In the genomic region with DNA sequence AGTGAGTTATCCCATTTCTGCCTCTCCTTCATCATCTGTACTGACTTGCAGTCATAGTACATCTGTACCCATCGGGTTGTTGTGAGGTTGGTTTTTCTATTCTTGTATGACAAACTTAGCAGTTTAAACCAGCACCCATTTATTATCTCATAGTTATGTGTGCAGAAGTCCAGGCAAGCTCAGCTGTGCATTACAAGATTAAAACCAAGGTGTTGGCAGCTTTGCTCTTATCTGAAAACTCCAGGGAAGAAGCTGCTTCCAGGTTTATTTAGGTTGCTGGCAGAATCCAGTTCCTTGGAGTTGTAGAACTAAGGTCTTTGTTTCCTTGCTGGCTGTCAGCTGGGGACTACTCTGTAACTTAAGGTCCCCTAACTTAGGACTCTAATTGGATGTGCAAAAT, we compare ENCODE assay signal across 7 cellular contexts. TPM values are rescaled to one million over a fixed set of nuclear protein-coding genes. Genes with fewer than 3 reads are reported as not detected.
"Had no signal": no experiment of that assay in that cellular context is flagged by ENCODE, and none has a peak within 500 bp of the region (broad histone marks: within the 10 kb centered on the region; RNA-seq: fewer than 3 reads in every experiment).

No MANE protein-coding gene starts in this region.

RNA-seq across cellular contexts. Expression of a gene that starts 19.6 kb away (rescaled TPM):
- total RNA-seq: foreskin keratinocyte, kidney epithelial cell, mucosa of descending colon, pancreas, sigmoid colon, spleen, urinary bladder had no signal
